In the genomic region with DNA sequence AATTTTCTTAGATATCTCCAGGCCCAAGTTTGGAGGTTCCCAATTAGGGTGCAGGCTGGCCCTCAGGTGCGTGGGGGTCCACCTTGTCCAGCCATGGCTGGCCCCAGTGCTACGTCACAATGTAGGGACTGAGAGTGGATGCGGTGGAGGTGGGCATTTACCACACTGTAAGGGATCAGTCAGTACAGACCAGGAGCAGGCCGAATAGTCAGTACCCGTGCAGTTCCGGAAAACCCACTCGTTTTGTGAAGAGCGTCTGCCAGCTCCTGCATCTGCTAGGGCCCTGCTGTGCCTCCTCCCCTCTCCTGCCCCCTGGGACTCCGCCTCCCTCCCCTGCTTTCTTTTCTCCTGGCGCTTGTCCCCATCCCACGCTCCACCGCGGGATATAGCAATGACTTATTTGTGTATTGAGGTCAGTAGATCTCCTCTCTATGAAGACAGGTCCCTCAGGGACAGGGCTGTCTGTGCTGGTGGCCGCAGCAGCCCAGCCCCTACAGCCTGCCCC, we compare ENCODE assay signal across 1 cellular context.
TF ChIP-seq lines count a peak whose summit lies in the region.

No MANE protein-coding gene starts in this region.

TF ChIP-seq in K562, 482 proteins besides CTCF, POLR2A, EP300 and RAD21 (continued from another document and continues in another):
- TF ChIP-seq, protein P1, sequence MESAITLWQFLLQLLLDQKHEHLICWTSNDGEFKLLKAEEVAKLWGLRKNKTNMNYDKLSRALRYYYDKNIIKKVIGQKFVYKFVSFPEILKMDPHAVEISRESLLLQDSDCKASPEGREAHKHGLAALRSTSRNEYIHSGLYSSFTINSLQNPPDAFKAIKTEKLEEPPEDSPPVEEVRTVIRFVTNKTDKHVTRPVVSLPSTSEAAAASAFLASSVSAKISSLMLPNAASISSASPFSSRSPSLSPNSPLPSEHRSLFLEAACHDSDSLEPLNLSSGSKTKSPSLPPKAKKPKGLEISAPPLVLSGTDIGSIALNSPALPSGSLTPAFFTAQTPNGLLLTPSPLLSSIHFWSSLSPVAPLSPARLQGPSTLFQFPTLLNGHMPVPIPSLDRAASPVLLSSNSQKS (CRISPR knock-in tag; IDR thresholded peaks at IDR 0.05), result no peak
- TF ChIP-seq RBM39 (optimal IDR thresholded peaks at IDR 0.05; ENCODE audit: low read depth, low read length) (no peak), SP2 (IDR thresholded peaks at IDR 0.05; ENCODE audit: extremely low read depth, low read depth, low read length, poor library complexity, severe bottlenecking) (no peak), PHF8 (IDR thresholded peaks at IDR 0.05; ENCODE audit: borderline replicate concordance, low read length) (no peak), PTRF (tag; IDR thresholded peaks at IDR 0.05) (no peak), POLR2H (tag; IDR thresholded peaks at IDR 0.05; ENCODE audit: low read depth) (no peak), NFE2 (IDR thresholded peaks at IDR 0.05; ENCODE audit: low read depth) (no peak), SREBF1 (IDR thresholded peaks at IDR 0.05; ENCODE audit: borderline replicate concordance, low read depth, low read length) (0 out of 2 replicates have a peak, but pooled peaks have one; percentile 28), JUN (IDR thresholded peaks at IDR 0.05; ENCODE audit: borderline replicate concordance, low read depth, low read length) (no peak), JUN (CRISPR knock-in tag; IDR thresholded peaks at IDR 0.05; ENCODE audit: borderline replicate concordance) (no peak), ZNF785 (CRISPR knock-in tag; IDR thresholded peaks at IDR 0.05) (no peak), SMARCA4 (IDR thresholded peaks at IDR 0.05) (no peak), DPF2 (IDR thresholded peaks at IDR 0.05) (peak; percentile 24; the same call in 1 of the 2 replicates), FIP1L1 (IDR thresholded peaks at IDR 0.05; ENCODE audit: low read depth, low read length, poor library complexity, severe bottlenecking) (no peak), ETV1 (tag; conservative IDR thresholded peaks at IDR 0.05; ENCODE audit: low read depth) (no peak), MYC (IDR thresholded peaks at IDR 0.05; ENCODE audit: low read depth, low read length) (peak; percentile 40; the same call in 1 of the 2 replicates), MYC (CRISPR knock-in tag; IDR thresholded peaks at IDR 0.05; ENCODE audit: borderline replicate concordance, low read depth) (no peak), BHLHE40 (IDR thresholded peaks at IDR 0.05; ENCODE audit: low read length) (no peak), CREB1 (IDR thresholded peaks at IDR 0.05) (no peak), CREB1 (CRISPR knock-in tag; IDR thresholded peaks at IDR 0.05) (peak; percentile 45; the same call in 1 of the 2 replicates), HOXB6 (CRISPR knock-in tag; IDR thresholded peaks at IDR 0.05; ENCODE audit: borderline replicate concordance) (no peak), ZNF140 (CRISPR knock-in tag; IDR thresholded peaks at IDR 0.05) (no peak), RBM14 (IDR thresholded peaks at IDR 0.05; ENCODE audit: borderline replicate concordance, insufficient read depth, low read depth, low read length) (no peak), ATF7 (IDR thresholded peaks at IDR 0.05) (no peak), ZBTB1 (CRISPR knock-in tag; IDR thresholded peaks at IDR 0.05; ENCODE audit: borderline replicate concordance, low read depth) (peak; percentile 38; the same call in 1 of the 2 replicates), EGR1 (conservative IDR thresholded peaks at IDR 0.05) (peak; percentile 53), ZBTB7A (IDR thresholded peaks at IDR 0.05; ENCODE audit: borderline replicate concordance, control insufficient read depth, low read depth, low read length) (peak; percentile 46; the same call in 1 of the 2 replicates)
- TF ChIP-seq, protein P2, sequence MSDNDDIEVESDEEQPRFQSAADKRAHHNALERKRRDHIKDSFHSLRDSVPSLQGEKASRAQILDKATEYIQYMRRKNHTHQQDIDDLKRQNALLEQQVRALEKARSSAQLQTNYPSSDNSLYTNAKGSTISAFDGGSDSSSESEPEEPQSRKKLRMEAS (CRISPR knock-in tag; IDR thresholded peaks at IDR 0.05), result peak; percentile 66; the same call in 1 of the 2 replicates
- TF ChIP-seq, protein P3, sequence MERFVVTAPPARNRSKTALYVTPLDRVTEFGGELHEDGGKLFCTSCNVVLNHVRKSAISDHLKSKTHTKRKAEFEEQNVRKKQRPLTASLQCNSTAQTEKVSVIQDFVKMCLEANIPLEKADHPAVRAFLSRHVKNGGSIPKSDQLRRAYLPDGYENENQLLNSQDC (CRISPR knock-in tag; IDR thresholded peaks at IDR 0.05), result no peak
- TF ChIP-seq, protein P4, sequence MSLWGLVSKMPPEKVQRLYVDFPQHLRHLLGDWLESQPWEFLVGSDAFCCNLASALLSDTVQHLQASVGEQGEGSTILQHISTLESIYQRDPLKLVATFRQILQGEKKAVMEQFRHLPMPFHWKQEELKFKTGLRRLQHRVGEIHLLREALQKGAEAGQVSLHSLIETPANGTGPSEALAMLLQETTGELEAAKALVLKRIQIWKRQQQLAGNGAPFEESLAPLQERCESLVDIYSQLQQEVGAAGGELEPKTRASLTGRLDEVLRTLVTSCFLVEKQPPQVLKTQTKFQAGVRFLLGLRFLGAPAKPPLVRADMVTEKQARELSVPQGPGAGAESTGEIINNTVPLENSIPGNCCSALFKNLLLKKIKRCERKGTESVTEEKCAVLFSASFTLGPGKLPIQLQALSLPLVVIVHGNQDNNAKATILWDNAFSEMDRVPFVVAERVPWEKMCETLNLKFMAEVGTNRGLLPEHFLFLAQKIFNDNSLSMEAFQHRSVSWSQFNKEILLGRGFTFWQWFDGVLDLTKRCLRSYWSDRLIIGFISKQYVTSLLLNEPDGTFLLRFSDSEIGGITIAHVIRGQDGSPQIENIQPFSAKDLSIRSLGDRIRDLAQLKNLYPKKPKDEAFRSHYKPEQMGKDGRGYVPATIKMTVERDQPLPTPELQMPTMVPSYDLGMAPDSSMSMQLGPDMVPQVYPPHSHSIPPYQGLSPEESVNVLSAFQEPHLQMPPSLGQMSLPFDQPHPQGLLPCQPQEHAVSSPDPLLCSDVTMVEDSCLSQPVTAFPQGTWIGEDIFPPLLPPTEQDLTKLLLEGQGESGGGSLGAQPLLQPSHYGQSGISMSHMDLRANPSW (CRISPR knock-in tag; IDR thresholded peaks at IDR 0.05), result 0 out of 2 replicates have a peak, but pooled peaks have one; percentile 57
- TF ChIP-seq, protein P5, sequence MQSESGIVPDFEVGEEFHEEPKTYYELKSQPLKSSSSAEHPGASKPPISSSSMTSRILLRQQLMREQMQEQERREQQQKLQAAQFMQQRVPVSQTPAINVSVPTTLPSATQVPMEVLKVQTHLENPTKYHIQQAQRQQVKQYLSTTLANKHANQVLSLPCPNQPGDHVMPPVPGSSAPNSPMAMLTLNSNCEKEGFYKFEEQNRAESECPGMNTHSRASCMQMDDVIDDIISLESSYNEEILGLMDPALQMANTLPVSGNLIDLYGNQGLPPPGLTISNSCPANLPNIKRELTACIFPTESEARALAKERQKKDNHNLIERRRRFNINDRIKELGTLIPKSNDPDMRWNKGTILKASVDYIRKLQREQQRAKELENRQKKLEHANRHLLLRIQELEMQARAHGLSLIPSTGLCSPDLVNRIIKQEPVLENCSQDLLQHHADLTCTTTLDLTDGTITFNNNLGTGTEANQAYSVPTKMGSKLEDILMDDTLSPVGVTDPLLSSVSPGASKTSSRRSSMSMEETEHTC (IDR thresholded peaks at IDR 0.05), result no peak
- TF ChIP-seq, protein P6, sequence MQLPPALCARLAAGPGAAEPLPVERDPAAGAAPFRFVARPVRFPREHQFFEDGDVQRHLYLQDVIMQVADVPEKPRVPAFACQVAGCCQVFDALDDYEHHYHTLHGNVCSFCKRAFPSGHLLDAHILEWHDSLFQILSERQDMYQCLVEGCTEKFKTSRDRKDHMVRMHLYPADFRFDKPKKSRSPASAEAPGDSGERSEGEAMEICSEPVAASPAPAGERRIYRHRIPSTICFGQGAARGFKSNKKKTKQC (CRISPR knock-in tag; IDR thresholded peaks at IDR 0.05), result peak; percentile 45; the same call in 1 of the 2 replicates
- TF ChIP-seq, protein P7, sequence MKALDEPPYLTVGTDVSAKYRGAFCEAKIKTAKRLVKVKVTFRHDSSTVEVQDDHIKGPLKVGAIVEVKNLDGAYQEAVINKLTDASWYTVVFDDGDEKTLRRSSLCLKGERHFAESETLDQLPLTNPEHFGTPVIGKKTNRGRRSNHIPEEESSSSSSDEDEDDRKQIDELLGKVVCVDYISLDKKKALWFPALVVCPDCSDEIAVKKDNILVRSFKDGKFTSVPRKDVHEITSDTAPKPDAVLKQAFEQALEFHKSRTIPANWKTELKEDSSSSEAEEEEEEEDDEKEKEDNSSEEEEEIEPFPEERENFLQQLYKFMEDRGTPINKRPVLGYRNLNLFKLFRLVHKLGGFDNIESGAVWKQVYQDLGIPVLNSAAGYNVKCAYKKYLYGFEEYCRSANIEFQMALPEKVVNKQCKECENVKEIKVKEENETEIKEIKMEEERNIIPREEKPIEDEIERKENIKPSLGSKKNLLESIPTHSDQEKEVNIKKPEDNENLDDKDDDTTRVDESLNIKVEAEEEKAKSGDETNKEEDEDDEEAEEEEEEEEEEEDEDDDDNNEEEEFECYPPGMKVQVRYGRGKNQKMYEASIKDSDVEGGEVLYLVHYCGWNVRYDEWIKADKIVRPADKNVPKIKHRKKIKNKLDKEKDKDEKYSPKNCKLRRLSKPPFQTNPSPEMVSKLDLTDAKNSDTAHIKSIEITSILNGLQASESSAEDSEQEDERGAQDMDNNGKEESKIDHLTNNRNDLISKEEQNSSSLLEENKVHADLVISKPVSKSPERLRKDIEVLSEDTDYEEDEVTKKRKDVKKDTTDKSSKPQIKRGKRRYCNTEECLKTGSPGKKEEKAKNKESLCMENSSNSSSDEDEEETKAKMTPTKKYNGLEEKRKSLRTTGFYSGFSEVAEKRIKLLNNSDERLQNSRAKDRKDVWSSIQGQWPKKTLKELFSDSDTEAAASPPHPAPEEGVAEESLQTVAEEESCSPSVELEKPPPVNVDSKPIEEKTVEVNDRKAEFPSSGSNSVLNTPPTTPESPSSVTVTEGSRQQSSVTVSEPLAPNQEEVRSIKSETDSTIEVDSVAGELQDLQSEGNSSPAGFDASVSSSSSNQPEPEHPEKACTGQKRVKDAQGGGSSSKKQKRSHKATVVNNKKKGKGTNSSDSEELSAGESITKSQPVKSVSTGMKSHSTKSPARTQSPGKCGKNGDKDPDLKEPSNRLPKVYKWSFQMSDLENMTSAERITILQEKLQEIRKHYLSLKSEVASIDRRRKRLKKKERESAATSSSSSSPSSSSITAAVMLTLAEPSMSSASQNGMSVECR (CRISPR knock-in tag; IDR thresholded peaks at IDR 0.05), result no peak
- TF ChIP-seq, protein P8, sequence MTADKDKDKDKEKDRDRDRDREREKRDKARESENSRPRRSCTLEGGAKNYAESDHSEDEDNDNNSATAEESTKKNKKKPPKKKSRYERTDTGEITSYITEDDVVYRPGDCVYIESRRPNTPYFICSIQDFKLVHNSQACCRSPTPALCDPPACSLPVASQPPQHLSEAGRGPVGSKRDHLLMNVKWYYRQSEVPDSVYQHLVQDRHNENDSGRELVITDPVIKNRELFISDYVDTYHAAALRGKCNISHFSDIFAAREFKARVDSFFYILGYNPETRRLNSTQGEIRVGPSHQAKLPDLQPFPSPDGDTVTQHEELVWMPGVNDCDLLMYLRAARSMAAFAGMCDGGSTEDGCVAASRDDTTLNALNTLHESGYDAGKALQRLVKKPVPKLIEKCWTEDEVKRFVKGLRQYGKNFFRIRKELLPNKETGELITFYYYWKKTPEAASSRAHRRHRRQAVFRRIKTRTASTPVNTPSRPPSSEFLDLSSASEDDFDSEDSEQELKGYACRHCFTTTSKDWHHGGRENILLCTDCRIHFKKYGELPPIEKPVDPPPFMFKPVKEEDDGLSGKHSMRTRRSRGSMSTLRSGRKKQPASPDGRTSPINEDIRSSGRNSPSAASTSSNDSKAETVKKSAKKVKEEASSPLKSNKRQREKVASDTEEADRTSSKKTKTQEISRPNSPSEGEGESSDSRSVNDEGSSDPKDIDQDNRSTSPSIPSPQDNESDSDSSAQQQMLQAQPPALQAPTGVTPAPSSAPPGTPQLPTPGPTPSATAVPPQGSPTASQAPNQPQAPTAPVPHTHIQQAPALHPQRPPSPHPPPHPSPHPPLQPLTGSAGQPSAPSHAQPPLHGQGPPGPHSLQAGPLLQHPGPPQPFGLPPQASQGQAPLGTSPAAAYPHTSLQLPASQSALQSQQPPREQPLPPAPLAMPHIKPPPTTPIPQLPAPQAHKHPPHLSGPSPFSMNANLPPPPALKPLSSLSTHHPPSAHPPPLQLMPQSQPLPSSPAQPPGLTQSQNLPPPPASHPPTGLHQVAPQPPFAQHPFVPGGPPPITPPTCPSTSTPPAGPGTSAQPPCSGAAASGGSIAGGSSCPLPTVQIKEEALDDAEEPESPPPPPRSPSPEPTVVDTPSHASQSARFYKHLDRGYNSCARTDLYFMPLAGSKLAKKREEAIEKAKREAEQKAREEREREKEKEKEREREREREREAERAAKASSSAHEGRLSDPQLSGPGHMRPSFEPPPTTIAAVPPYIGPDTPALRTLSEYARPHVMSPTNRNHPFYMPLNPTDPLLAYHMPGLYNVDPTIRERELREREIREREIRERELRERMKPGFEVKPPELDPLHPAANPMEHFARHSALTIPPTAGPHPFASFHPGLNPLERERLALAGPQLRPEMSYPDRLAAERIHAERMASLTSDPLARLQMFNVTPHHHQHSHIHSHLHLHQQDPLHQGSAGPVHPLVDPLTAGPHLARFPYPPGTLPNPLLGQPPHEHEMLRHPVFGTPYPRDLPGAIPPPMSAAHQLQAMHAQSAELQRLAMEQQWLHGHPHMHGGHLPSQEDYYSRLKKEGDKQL (CRISPR knock-in tag; IDR thresholded peaks at IDR 0.05; ENCODE audit: borderline replicate concordance), result 0 out of 2 replicates have a peak, but pooled peaks have one; percentile 17
- TF ChIP-seq, protein P9, sequence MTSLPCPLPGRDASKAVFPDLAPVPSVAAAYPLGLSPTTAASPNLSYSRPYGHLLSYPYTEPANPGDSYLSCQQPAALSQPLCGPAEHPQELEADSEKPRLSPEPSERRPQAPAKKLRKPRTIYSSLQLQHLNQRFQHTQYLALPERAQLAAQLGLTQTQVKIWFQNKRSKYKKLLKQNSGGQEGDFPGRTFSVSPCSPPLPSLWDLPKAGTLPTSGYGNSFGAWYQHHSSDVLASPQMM (CRISPR knock-in tag; IDR thresholded peaks at IDR 0.05), result no peak
- TF ChIP-seq, protein P10, sequence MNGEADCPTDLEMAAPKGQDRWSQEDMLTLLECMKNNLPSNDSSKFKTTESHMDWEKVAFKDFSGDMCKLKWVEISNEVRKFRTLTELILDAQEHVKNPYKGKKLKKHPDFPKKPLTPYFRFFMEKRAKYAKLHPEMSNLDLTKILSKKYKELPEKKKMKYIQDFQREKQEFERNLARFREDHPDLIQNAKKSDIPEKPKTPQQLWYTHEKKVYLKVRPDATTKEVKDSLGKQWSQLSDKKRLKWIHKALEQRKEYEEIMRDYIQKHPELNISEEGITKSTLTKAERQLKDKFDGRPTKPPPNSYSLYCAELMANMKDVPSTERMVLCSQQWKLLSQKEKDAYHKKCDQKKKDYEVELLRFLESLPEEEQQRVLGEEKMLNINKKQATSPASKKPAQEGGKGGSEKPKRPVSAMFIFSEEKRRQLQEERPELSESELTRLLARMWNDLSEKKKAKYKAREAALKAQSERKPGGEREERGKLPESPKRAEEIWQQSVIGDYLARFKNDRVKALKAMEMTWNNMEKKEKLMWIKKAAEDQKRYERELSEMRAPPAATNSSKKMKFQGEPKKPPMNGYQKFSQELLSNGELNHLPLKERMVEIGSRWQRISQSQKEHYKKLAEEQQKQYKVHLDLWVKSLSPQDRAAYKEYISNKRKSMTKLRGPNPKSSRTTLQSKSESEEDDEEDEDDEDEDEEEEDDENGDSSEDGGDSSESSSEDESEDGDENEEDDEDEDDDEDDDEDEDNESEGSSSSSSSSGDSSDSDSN (IDR thresholded peaks at IDR 0.05; ENCODE audit: borderline replicate concordance in 1 of 2, low read depth in 2 of 2, low read length in 2 of 2), result 0 out of 4 replicates have a peak, but pooled peaks of 1 of the 2 experiments have one; percentile 33
